In the genomic region with DNA sequence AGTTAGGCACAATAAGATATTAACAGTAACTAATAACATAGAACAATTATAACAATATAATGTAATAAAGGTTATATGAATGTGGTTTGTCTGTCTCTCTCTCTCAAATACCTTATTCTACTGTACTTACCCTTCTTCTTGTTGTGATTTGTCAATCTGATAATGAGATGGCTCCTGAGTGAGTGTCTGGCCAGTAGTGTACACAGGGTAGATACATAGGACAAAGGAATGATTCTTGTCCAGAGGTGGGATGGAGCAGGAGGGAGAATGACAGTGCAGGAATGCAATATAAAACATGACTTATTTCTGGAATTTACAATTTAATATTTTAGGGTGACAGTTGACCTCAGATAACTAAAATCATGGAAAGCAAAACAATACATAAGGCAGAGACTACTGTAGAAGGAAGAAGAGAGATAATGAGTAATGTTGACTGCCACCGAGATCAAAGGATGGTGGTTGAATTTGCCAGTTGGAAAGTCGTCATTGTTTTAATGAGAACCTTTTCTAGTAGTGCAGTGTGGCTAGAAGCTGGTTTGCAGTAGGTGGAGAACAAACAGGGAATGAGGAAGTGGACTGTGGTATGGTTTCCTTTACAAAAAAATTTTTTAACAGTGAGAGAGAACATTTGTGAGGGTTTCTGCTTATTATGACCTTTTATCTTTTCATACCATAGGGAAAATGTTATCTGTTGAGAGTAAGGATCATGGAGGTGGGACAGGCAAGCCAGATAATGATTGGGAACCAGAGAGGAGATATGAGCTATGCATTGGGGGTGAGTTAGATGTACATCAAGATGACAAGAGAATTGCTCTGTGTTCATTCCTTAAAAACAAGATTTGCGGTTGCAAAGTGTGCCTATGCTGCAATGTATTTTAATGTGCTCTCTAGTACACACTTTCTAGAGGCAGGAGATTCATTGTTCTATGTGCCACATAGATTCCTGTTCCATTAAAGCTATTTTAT, we compare ENCODE assay signal across 10 cellular contexts.
DNase-seq lines count a peak whose midpoint lies in the region; ATAC-seq and TF ChIP-seq lines count a peak whose summit lies in the region.
"Had no signal": no experiment of that assay in that cellular context is flagged by ENCODE, and none has a peak within 500 bp of the region (broad histone marks: within the 10 kb centered on the region; RNA-seq: fewer than 3 reads in every experiment).

No MANE protein-coding gene starts in this region.

- H3K4me3 ChIP-seq in astrocyte of the cerebellum (ENCODE audit: low read depth, low read length) = no peak overlapping the region
- H3K4me3 ChIP-seq in right atrium auricular region = no peak overlapping the region

- peak; percentile 8 for DNase-seq in stimulated activated CD4-positive, alpha-beta T cell treated with anti-CD3 and anti-CD28 coated beads, Interleukin-2, amount 100 ng/mL, for 4 hours (ENCODE audit: low read depth)
- DNase-seq in stimulated activated CD4-positive, alpha-beta T cell treated with anti-CD3 and anti-CD28 coated beads, Interleukin-12 subunit alpha, Interleukin-12 subunit beta, amount 100 ng/mL, for 4 hours = no peak
- DNase-seq in M059J (ENCODE audit: low read depth) = peak; percentile 86
- peak; percentile 2 for DNase-seq in astrocyte of the cerebellum (ENCODE audit: low read depth)
- DNase-seq in COLO668 (lab: John Stamatoyannopoulos, UW; ENCODE audit: unreplicated experiment) = no peak
- DNase-seq in HPDE6-E6E7 (ENCODE audit: extremely low spot score) = no peak
- DNase-seq in right atrium auricular region (ENCODE audit: low spot score) = no peak
- DNase-seq: NCI-H446 treated with DMSO at 0.1 percent for 48 hours had no signal

- no peaks in the 10 kb centered on the region for H3K36me3 ChIP-seq in right atrium auricular region

- no peaks in the 10 kb centered on the region for H3K4me1 ChIP-seq in right atrium auricular region

- H3K27ac ChIP-seq in right atrium auricular region = no peak overlapping the region

- in situ Hi-C loops in astrocyte of the cerebellum (cut with HindIII; ENCODE audit: low sequenced_read_pairs) = no loop called here

- no peaks in the 10 kb centered on the region for H3K27me3 ChIP-seq in right atrium auricular region

- TF ChIP-seq CTCF in astrocyte of the cerebellum (IDR thresholded peaks at IDR 0.05; ENCODE audit: low read depth, low read length, missing control alignments) (no peak), right atrium auricular region (IDR thresholded peaks at IDR 0.05) (no peak)

- no peaks in the 10 kb centered on the region for H3K9me3 ChIP-seq in right atrium auricular region

- no peak for ATAC-seq in HG02623 (IDR thresholded peaks at IDR 0.05; ENCODE audit: unreplicated experiment)
- ATAC-seq: esophagus mucosa had no signal

Comparison
In these comparisons a context has a peak if more than half of its experiments do, and no peak if none do; other contexts are left out.
1. DNase-seq: peak in stimulated activated CD4-positive, alpha-beta T cell treated with anti-CD3 and anti-CD28 coated beads, Interleukin-2, amount 100 ng/mL, for 4 hours (single experiment), M059J (single experiment) and astrocyte of the cerebellum (single experiment); none in stimulated activated CD4-positive, alpha-beta T cell treated with anti-CD3 and anti-CD28 coated beads, Interleukin-12 subunit alpha, Interleukin-12 subunit beta, amount 100 ng/mL, for 4 hours (single experiment), COLO668 (single experiment), HPDE6-E6E7 (single experiment) and right atrium auricular region (single experiment).